26 cellular contexts compared by ENCODE assay signal in the genomic region with DNA sequence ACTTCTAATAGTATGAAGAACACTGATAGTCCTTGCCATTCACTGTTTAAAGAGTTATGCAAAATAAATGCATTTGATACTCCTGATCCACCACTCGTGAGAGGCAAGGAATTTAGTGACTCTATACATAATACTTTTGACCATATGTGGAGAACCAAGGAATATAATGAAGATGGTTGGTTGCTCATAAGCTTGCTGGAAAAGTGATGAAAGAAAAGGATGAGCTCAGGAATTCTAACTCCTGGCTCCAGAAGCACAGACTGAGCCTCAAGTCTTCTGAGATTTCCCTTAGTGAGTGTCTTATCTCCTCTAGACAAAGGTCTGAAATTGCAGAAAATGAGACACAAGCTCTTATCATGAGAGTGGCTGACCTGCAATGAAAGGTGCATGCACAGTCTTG.
"Had no signal": no experiment of that assay in that cellular context is flagged by ENCODE, and none has a peak within 500 bp of the region (broad histone marks: within the 10 kb centered on the region; RNA-seq: fewer than 3 reads in every experiment).

No MANE protein-coding gene starts in this region.

- H3K27ac Mint-ChIP-seq: activated CD4-positive, alpha-beta memory T cell treated with anti-CD3 and anti-CD28 coated beads for 36 hours; activated CD4-positive, alpha-beta T cell treated with anti-CD3 and anti-CD28 coated beads, Interleukin-2, amount 10 ng/mL, durations not matched to agents 7 days and 5 days; activated naive CD4-positive, alpha-beta T cell treated with anti-CD3 and anti-CD28 coated beads for 36 hours; activated naive CD8-positive, alpha-beta T cell; activated T-helper 17 cell treated with anti-CD3 and anti-CD28 coated beads, Interleukin-2, amount 50 U/mL, for 72 hours; T-cell had no signal

- H3K27me3 Mint-ChIP-seq: activated naive CD8-positive, alpha-beta T cell; T-cell had no signal

- ATAC-seq: activated T-helper 17 cell treated with anti-CD3 and anti-CD28 coated beads, Interleukin-2, amount 50 U/mL, for 72 hours; T-cell had no signal

- H3K4me3 Mint-ChIP-seq: activated CD4-positive, alpha-beta memory T cell treated with anti-CD3 and anti-CD28 coated beads for 36 hours; activated CD4-positive, alpha-beta T cell treated with anti-CD3 and anti-CD28 coated beads, Interleukin-2, amount 10 ng/mL, durations not matched to agents 7 days and 5 days; activated naive CD4-positive, alpha-beta T cell treated with anti-CD3 and anti-CD28 coated beads for 36 hours; activated naive CD8-positive, alpha-beta T cell; activated T-helper 17 cell treated with anti-CD3 and anti-CD28 coated beads, Interleukin-2, amount 50 U/mL, for 72 hours; T-cell had no signal

- H3K36me3 Mint-ChIP-seq: activated CD4-positive, alpha-beta memory T cell treated with anti-CD3 and anti-CD28 coated beads for 36 hours; activated naive CD8-positive, alpha-beta T cell; T-cell had no signal

- DNase-seq: activated CD4-positive, alpha-beta memory T cell treated with anti-CD3 and anti-CD28 coated beads for 36 hours; activated CD4-positive, alpha-beta T cell treated with anti-CD3 and anti-CD28 coated beads, Interleukin-2, amount 10 ng/mL, durations not matched to agents 7 days and 5 days; activated CD4-positive, CD25-positive, alpha-beta regulatory T cell; activated gamma-delta T cell; activated naive CD4-positive, alpha-beta T cell treated with anti-CD3 and anti-CD28 coated beads for 36 hours; activated T-cell treated with anti-CD3 and anti-CD28 coated beads for 4 hours; activated T-cell treated with anti-CD3 and anti-CD28 coated beads, Interleukin-2, amount 50 U/mL, for 48 hours; amygdala; brain microvascular endothelial cell; cerebellar nuclear complex; NCI-H1048; NCI-H2029; NCI-H2107; NCI-H2171 treated with DMSO at 0.1 percent for 48 hours; NCI-H226; NCI-H526; NCI-H82; SIG-M5; T-cell; T-helper 2 cell; T1000 had no signal

- H3K27me3 ChIP-seq: brain microvascular endothelial cell had no signal

- H3K4me1 Mint-ChIP-seq: activated CD4-positive, alpha-beta T cell treated with anti-CD3 and anti-CD28 coated beads, Interleukin-2, amount 10 ng/mL, durations not matched to agents 7 days and 5 days; T-cell had no signal

- FAIRE-seq: colon, TTC549 had no signal

- H3K27ac ChIP-seq: brain microvascular endothelial cell, VCaP had no signal

- H3K36me3 ChIP-seq: brain microvascular endothelial cell had no signal

- H3K9me3 Mint-ChIP-seq: activated CD4-positive, alpha-beta memory T cell treated with anti-CD3 and anti-CD28 coated beads for 36 hours; activated naive CD4-positive, alpha-beta T cell treated with anti-CD3 and anti-CD28 coated beads for 36 hours had no signal
